Comparison of ENCODE assay signal across 7 cellular contexts in the genomic region with DNA sequence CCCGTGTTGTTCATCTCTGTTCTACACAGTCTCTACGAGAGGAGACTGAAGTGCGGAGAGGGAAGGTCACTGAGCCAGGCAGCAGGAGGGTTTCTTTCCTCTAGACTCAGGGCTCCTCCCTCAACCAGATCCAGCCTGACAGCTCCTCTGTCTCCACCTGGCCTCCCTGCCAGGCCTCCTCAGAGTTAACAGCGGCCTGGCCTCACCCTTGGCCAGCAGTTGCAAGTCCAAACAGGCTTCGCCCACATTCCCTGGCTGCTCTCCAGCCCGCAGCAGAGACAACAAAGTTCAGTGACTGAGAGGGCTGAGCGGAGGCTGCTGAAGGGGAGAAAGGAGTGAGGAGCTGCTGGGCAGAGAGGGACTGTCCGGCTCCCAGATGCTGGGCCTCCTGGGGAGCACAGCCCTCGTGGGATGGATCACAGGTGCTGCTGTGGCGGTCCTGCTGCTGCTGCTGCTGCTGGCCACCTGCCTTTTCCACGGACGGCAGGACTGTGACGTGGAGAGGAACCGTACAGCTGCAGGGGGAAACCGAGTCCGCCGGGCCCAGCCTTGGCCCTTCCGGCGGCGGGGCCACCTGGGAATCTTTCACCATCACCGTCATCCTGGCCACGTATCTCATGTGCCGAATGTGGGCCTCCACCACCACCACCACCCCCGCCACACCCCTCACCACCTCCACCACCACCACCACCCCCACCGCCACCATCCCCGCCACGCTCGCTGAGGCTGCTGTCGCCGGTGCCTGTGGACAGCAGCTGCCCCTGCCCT. TPM values are rescaled to one million over a fixed set of nuclear protein-coding genes. Genes with fewer than 3 reads are reported as not detected.
DNase-seq lines count a peak whose midpoint lies in the region; ATAC-seq and TF ChIP-seq lines count a peak whose summit lies in the region.

Gene HRCT1 (plus strand): TSS at position 291 of the 768 bp plus-strand sequence. CDS start 86 bp downstream, at position 377.

- intact Hi-C loops in cardiac septum (cut with DNase I), result loop anchor here (1.0 kb wide), 1 partner anchor 40 kb away; no protein-coding TSS in a partner anchor
- intact Hi-C loops in sciatic nerve (cut with DNase I), result no loop called here

- DNase-seq in HT1080 (ENCODE audit: low read depth) (peak; percentile 94), cardiac septum (ENCODE audit: low spot score) (peak; percentile 94), sciatic nerve (ENCODE audit: low spot score) (peak; percentile 95), iPS-NIHi11 (ENCODE audit: low spot score) (no peak)
- no peak for DNase-seq in activated naive CD4-positive, alpha-beta T cell treated with Interleukin-2 at 50 U/mL for 16 hours

- TF ChIP-seq CTCF in VCaP (conservative IDR thresholded peaks at IDR 0.05), result no peak

- ATAC-seq in sciatic nerve, result peak; percentile 74
- no peak for ATAC-seq in HG03457 (IDR thresholded peaks at IDR 0.05; ENCODE audit: unreplicated experiment)

- peak within 1 kb of the TSS; percentile 48; the same call in 1 of the 2 replicates for H3K27ac ChIP-seq in VCaP

RNA-seq across cellular contexts. Expression of gene HRCT1, which starts in this region (rescaled TPM):
- 2.4 and 3.2 TPM in 2 replicates for total RNA-seq in HT1080 (2014; rRNA removed; shearing (Covaris generic))
- polyA plus RNA-seq in HT1080 (2015; cell fraction: cytosol; rRNA removed), result 2.1 and 2.6 TPM in 2 replicates
- 0.66 and 2.0 TPM in 2 replicates for polyA plus RNA-seq in HT1080 (2015; cell fraction: nucleus; rRNA removed)
- 1.5 TPM for total RNA-seq in cardiac septum
- total RNA-seq in sciatic nerve, result 4.5 TPM

Comparison
In these comparisons a context has a peak if more than half of its experiments do, and no peak if none do; other contexts are left out.
1. DNase-seq: peak in HT1080 (single experiment), cardiac septum (single experiment) and sciatic nerve (single experiment); none in iPS-NIHi11 (single experiment) and activated naive CD4-positive, alpha-beta T cell treated with Interleukin-2 at 50 U/mL for 16 hours (single experiment).